ENCODE assay signal across 24 cellular contexts in the genomic region with DNA sequence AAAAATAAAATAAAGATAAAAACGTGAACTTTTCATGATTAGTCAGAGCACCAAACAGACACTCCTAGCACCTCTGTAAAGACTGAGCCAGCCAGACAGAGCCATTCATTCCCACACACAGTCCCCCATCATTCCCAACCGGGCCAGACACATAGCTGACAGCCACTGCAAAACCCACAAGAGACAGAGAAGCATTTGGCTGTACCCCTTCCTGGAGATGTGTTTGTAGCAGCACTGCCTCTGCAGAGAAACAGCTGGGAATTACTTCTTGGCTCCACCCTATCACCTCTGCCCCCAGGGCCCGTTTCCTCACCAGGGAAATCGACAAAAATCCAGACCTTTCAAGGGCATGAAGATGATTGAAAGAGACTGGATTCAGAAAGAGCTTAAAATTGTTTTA. TPM values are rescaled to one million over a fixed set of nuclear protein-coding genes. Genes with fewer than 3 reads are reported as not detected.
A peak's percentile ranks its signal among the peaks of the same experiment; 100 is the strongest.
DNase-seq lines count a peak whose midpoint lies in the region; ATAC-seq, FAIRE-seq and TF ChIP-seq lines count a peak whose summit lies in the region.
"Had no signal": no experiment of that assay in that cellular context is flagged by ENCODE, and none has a peak within 500 bp of the region (broad histone marks: within the 10 kb centered on the region; RNA-seq: fewer than 3 reads in every experiment).

No MANE protein-coding gene starts in this region.

- no peak overlapping the region for H3K4me3 ChIP-seq in BJ (ENCODE audit: low read depth, low read length)
- no peak overlapping the region for H3K4me3 ChIP-seq in SJCRH30
- no peak overlapping the region for H3K4me3 ChIP-seq in spleen
- H3K4me3 ChIP-seq: upper lobe of right lung had no signal

- DNase-seq in BJ (ENCODE audit: low read depth) (peak; percentile 22), SJCRH30 (peak; percentile 14 to 25), mesenteric fat pad (ENCODE audit: low spot score) (peak; percentile 24), spleen (peak; percentile 2), GM19239 (ENCODE audit: insufficient read length, low spot score) (no peak)
- DNase-seq: activated CD4-positive, alpha-beta memory T cell treated with anti-CD3 and anti-CD28 coated beads for 36 hours; activated effector memory CD4-positive, alpha-beta T cell treated with anti-CD3 and anti-CD28 coated beads, Interleukin-2, amount 50 U/mL, for 16 hours; activated naive CD8-positive, alpha-beta T cell treated with anti-CD3 and anti-CD28 coated beads, Interleukin-2, amount 50 U/mL, for 24 hours; cortex of kidney; HCEC 1CT; NCI-H146; NCI-H2171; NCI-H526 treated with DMSO at 0.1 percent for 48 hours; RPMI8226; stimulated activated CD4-positive, alpha-beta T cell treated with anti-CD3 and anti-CD28 coated beads, Interleukin-4, amount 100 ng/mL, for 4 hours; stimulated activated naive CD8-positive, alpha-beta T cell treated with anti-CD3 and anti-CD28 coated beads, Interleukin-15, Interleukin-2, amounts not matched to agents 100 U/mL and 50 U/mL, for 24 hours; T1000; upper lobe of right lung had no signal

- H3K27me3 ChIP-seq in BJ (ENCODE audit: control insufficient read depth, insufficient read depth, low read length) (peaks cover 16% of the 10 kb centered on the region; the same call in 1 of the 2 replicates), SJCRH30 (peaks cover 3% of the 10 kb centered on the region; the same call in 1 of the 2 replicates), spleen (replicated peaks in 1 of 7) (peaks cover 0 to 19% (median 0%) of the 10 kb centered on the region in 7 donors)
- H3K27me3 ChIP-seq: upper lobe of right lung had no signal

- H3K36me3 ChIP-seq in BJ (ENCODE audit: control insufficient read depth, insufficient read depth, low read length) (no peaks in the 10 kb centered on the region), SJCRH30 (no peaks in the 10 kb centered on the region), spleen (no peaks in the 10 kb centered on the region)
- H3K36me3 ChIP-seq: upper lobe of right lung had no signal

- TF ChIP-seq POLR2A in spleen (IDR thresholded peaks at IDR 0.05), result no peak

- ATAC-seq in GM18519 (IDR thresholded peaks at IDR 0.05; ENCODE audit: low FRiP score, unreplicated experiment) (no peak), GM21619 (IDR thresholded peaks at IDR 0.05; ENCODE audit: unreplicated experiment) (no peak), HG02678 (IDR thresholded peaks at IDR 0.05; ENCODE audit: unreplicated experiment) (no peak)
- ATAC-seq: activated naive CD8-positive, alpha-beta T cell treated with anti-CD3 and anti-CD28 coated beads, Interleukin-2, amount 50 U/mL, for 24 hours; left colon; stimulated activated naive CD8-positive, alpha-beta T cell treated with anti-CD3 and anti-CD28 coated beads, Interleukin-15, Interleukin-2, amounts not matched to agents 100 U/mL and 50 U/mL, for 24 hours had no signal

- TF ChIP-seq CTCF in BJ (IDR thresholded peaks at IDR 0.05; ENCODE audit: insufficient read depth, low read depth, low read length) (no peak), spleen (IDR thresholded peaks at IDR 0.05 in 8 of 11, conservative IDR thresholded peaks at IDR 0.05 in 3 of 11) (no peak)

- 48 to 67% (median 60%) methylated on average over 4 of the region's 4 CpGs for whole genome bisulfite sequencing in spleen, 5 donors

- H3K9me3 ChIP-seq in SJCRH30 (replicated peaks), result no peaks in the 10 kb centered on the region
- H3K9me3 ChIP-seq in spleen, result peaks cover 0 to 8% (median 5%) of the 10 kb centered on the region in 8 donors
- H3K9me3 ChIP-seq: upper lobe of right lung had no signal

- POLR2A ChIA-PET in BJ (lab: Charles Lee), result no interaction called here

- intact Hi-C loops in spleen (cut with DNase I; ENCODE audit: low total_unique reads), result no loop called here

- CTCF ChIA-PET in BJ (lab: Yijun Ruan, JAX), result interaction anchor here (0.5 to 10.1 kb wide), 4 partner anchors 13 to 73 kb away, joined by 3 to 76 read pairs (median 4); no protein-coding TSS in a partner anchor

- H3K4me1 ChIP-seq in SJCRH30 (peaks cover 13% of the 10 kb centered on the region), spleen (peaks cover 0 to 21% (median 0%) of the 10 kb centered on the region in 6 donors)

- FAIRE-seq in GM19239 (lab: Jason Lieb, UNC), result no peak
- FAIRE-seq: bronchial epithelial cell had no signal

- H3K27ac ChIP-seq in SJCRH30 (no peak overlapping the region), spleen (peak overlapping the region in 3 of 8 donors; percentile 28 to 51 (median 37))
- H3K27ac ChIP-seq: upper lobe of right lung had no signal

RNA-seq across cellular contexts. Expression of a gene that starts 46.4 kb away (rescaled TPM):
- 0.11 and 0.27 TPM in 2 replicates for polyA plus RNA-seq in BJ (2011; rRNA removed)
- polyA minus RNA-seq in BJ (2011; rRNA and poly(A)+ RNA removed), result 0.28 and 0.51 TPM in 2 replicates
- 0.03 and 0.08 TPM in 2 replicates for total RNA-seq in SJCRH30 (2014; rRNA removed; shearing (Covaris generic))
- 53.5 TPM for total RNA-seq in mesenteric fat pad
- 100 to 1,000 TPM in 6 of 7 donors, 10 to 100 TPM in 1; 59.0 to 135 (median 114) TPM for total RNA-seq in spleen
- polyA plus RNA-seq in spleen, result 10 to 100 TPM in 2 of 3 donors, 1 to 10 TPM in 1; 9.6 to 29.9 (median 23.3) TPM
- total RNA-seq: A673 had no signal

Comparison
In these comparisons a context has a peak if more than half of its experiments do, and no peak if none do; other contexts are left out.
1. RNA of a gene that starts 46.4 kb away (total RNA-seq): 59.0 to 135 TPM in spleen and 53.5 TPM in mesenteric fat pad (single experiment); 0.03 to 0.08 TPM in SJCRH30; every median in the first group is over 10 times any median in the second.